8 cellular contexts compared by ENCODE assay signal in genomic region chr9:113056191-113057106, GRCh38. TPM values are rescaled to one million over a fixed set of nuclear protein-coding genes. Genes with fewer than 3 reads are reported as not detected.
DNase-seq lines count a peak whose midpoint lies in the region; ATAC-seq and TF ChIP-seq lines count a peak whose summit lies in the region.

TSS of gene ZFP37 (minus strand) at chr9:113056724. CDS start at chr9:113056688, 36 bp downstream.

- 3% methylated on average over 48 of the region's 62 CpGs for WGBS in mammary epithelial cell (ENCODE audit: low coverage, missing lambda C conversion rate)

- intact Hi-C loops in mammary epithelial cell (cut with micrococcal nuclease) (no loop called here), gastrocnemius medialis (cut with DNase I; ENCODE audit: low total_unique reads) (loop anchor here (10.0 kb wide), 5 partner anchors 98 to 342 kb away; partner anchors contain the start of genes BSPRY, CDC26, FKBP15 and INIP)

- H3K27ac ChIP-seq in HEK293 (ENCODE audit: extremely low read depth, low read depth, low read length) (no peak within 1 kb of the TSS; the same call in 1 of the 2 replicates), VCaP (peak within 1 kb of the TSS; percentile 72), mammary epithelial cell (ENCODE audit: insufficient read depth, low read depth, low read length) (no peak within 1 kb of the TSS), iPS-18a (ENCODE audit: low read length) (no peak within 1 kb of the TSS), gastrocnemius medialis (peak within 1 kb of the TSS; percentile 68 to 76 (median 73))

- BruUV-seq in mammary epithelial cell (replicated peaks; lab: Mats Ljungman, UMichigan) = TSS peak; percentile 77

- H3K4me3 ChIP-seq in HEK293 (ENCODE audit: low read depth, low read length) (peak within 1 kb of the TSS; percentile 81), mammary epithelial cell (replicated peaks in 1 of 3; ENCODE audit: insufficient read depth in 1 of 3, low read depth in 2 of 3, low read length in 3 of 3) (peak within 1 kb of the TSS; percentile 61 to 85 (median 76)), iPS-18a (ENCODE audit: low read length) (peak within 1 kb of the TSS; percentile 91), gastrocnemius medialis (peak within 1 kb of the TSS; percentile 84 to 89 (median 86))

- TF ChIP-seq POLR2A in gastrocnemius medialis (IDR thresholded peaks at IDR 0.05) = peak; percentile 15 to 16

- H3K9ac ChIP-seq in mammary epithelial cell (ENCODE audit: insufficient read depth, low read length) (no peak within 1 kb of the TSS), iPS-18a (ENCODE audit: low read length) (peak within 1 kb of the TSS; percentile 86)

- H4K20me1 ChIP-seq in mammary epithelial cell (ENCODE audit: insufficient read depth, low read length) = no peaks in the 10 kb centered on the region

- POLR2A ChIA-PET in HEK293 (lab: Yijun Ruan, JAX) = interaction anchor here (0.6 kb wide), 1 partner anchor 165 kb away, joined by 4 read pairs; the partner anchor contains the start of genes FKBP15 and SLC31A1

- H3K27me3 ChIP-seq in mammary epithelial cell (ENCODE audit: insufficient read depth, low read length) = peaks cover 5% of the 10 kb centered on the region
- peaks cover 40% of the 10 kb centered on the region for H3K27me3 ChIP-seq in iPS-18a (ENCODE audit: control insufficient read depth, insufficient read depth, low read length)
- peaks cover 5 to 32% (median 17%) of the 10 kb centered on the region in 3 donors for H3K27me3 ChIP-seq in gastrocnemius medialis

- H3K36me3 ChIP-seq in HEK293 (ENCODE audit: control insufficient read depth in 2 of 2, insufficient read depth in 1 of 2, low read length in 2 of 2) = peaks cover 0 to 6% of the 10 kb centered on the region in 2 experiments; a peak in 1 of 3 replicates
- no peaks in the 10 kb centered on the region for H3K36me3 ChIP-seq in mammary epithelial cell (ENCODE audit: insufficient read depth, low read length)
- no peaks in the 10 kb centered on the region for H3K36me3 ChIP-seq in iPS-18a (ENCODE audit: control insufficient read depth, low read depth, low read length)
- peaks cover 0 to 4% of the 10 kb centered on the region in 2 donors for H3K36me3 ChIP-seq in gastrocnemius medialis

- TF ChIP-seq CTCF in HEK293 (tag by site-specific recombination; IDR thresholded peaks at IDR 0.05) (no peak), VCaP (conservative IDR thresholded peaks at IDR 0.05) (no peak), mammary epithelial cell (conservative IDR thresholded peaks at IDR 0.05 in 1 of 2, IDR thresholded peaks at IDR 0.05 in 1 of 2; ENCODE audit: extremely low read depth in 1 of 2, insufficient read depth in 1 of 2, low read depth in 1 of 2, low read length in 2 of 2) (no peak), gastrocnemius medialis (IDR thresholded peaks at IDR 0.05 in 4 of 5, conservative IDR thresholded peaks at IDR 0.05 in 1 of 5) (no peak)

- ATAC-seq in gastrocnemius medialis = peak; percentile 97 to 99

- H3K9me3 ChIP-seq in HEK293 (ENCODE audit: control insufficient read depth, insufficient read depth, low read depth, low read length) = peaks cover 1% of the 10 kb centered on the region
- peaks cover 11% of the 10 kb centered on the region for H3K9me3 ChIP-seq in mammary epithelial cell (replicated peaks; ENCODE audit: insufficient read depth, low read length)
- peaks cover 18% of the 10 kb centered on the region for H3K9me3 ChIP-seq in iPS-18a (ENCODE audit: control insufficient read depth, low read depth, low read length)
- H3K9me3 ChIP-seq in gastrocnemius medialis = peaks cover 0 to 18% (median 0%) of the 10 kb centered on the region in 3 donors

- H3K4me1 ChIP-seq in HEK293 (ENCODE audit: control insufficient read depth, insufficient read depth, low read length) = no peaks in the 10 kb centered on the region
- no peaks in the 10 kb centered on the region for H3K4me1 ChIP-seq in mammary epithelial cell (ENCODE audit: insufficient read depth, low read length)
- H3K4me1 ChIP-seq in iPS-18a (ENCODE audit: control insufficient read depth, low read depth, low read length) = no peaks in the 10 kb centered on the region
- H3K4me1 ChIP-seq in gastrocnemius medialis = peaks cover 5 to 9% of the 10 kb centered on the region in 2 donors

- in situ Hi-C loops in mammary epithelial cell (cut with MboI; ENCODE audit: low sequenced_read_pairs in 2 of 2) (no loop called here), gastrocnemius medialis (cut with MboI; ENCODE audit: low sequenced_read_pairs in 4 of 4) (no loop called here)

- dilution Hi-C loops in mammary epithelial cell (cut with HindIII; ENCODE audit: low sequenced_read_pairs) = no loop called here

- CTCF ChIA-PET in HEK293 (lab: Yijun Ruan, JAX) (interaction anchor here (0.5 to 0.7 kb wide), 2 partner anchors 9 to 134 kb away, joined by 3 read pairs; no protein-coding TSS in a partner anchor), mammary epithelial cell (lab: Charles Lee; ENCODE audit: low non-redundant PET) (no interaction called here)

- H3K4me2 ChIP-seq in mammary epithelial cell (ENCODE audit: insufficient read depth, low read depth, low read length) = peak within 1 kb of the TSS; percentile 73

- peaks cover 2% of the 10 kb centered on the region for H3K79me2 ChIP-seq in mammary epithelial cell (ENCODE audit: insufficient read depth, low read length)

- H2AFZ ChIP-seq in mammary epithelial cell (ENCODE audit: low read depth, low read length) = peak within 1 kb of the TSS; percentile 100

- DNase-seq in EH (ENCODE audit: low read depth) (peak; percentile 94), NCI-H1436 (lab: John Stamatoyannopoulos, UW) (peak; percentile 93), mammary epithelial cell (peak; percentile 90), gastrocnemius medialis (peak; percentile 84 to 86), NOMO-1 (lab: John Stamatoyannopoulos, UW; ENCODE audit: unreplicated experiment in 2 of 2) (no peak)

TF ChIP-seq in HEK293, 187 proteins besides CTCF, POLR2A, EP300 and RAD21 (continues in another document):
- TF ChIP-seq ZNF473 (tag by site-specific recombination; IDR thresholded peaks at IDR 0.05) = no peak
- no peak for TF ChIP-seq ZNF416 (tag by site-specific recombination; IDR thresholded peaks at IDR 0.05)
- no peak for TF ChIP-seq ZNF785 (tag by site-specific recombination; IDR thresholded peaks at IDR 0.05)
- no peak for TF ChIP-seq ZNF404 (tag by site-specific recombination; IDR thresholded peaks at IDR 0.05)
- no peak for TF ChIP-seq ZNF280C (tag by site-specific recombination; IDR thresholded peaks at IDR 0.05)
- TF ChIP-seq IKZF3 (tag by site-specific recombination; IDR thresholded peaks at IDR 0.05) = no peak
- TF ChIP-seq ZNF76 (tag by site-specific recombination; IDR thresholded peaks at IDR 0.05; ENCODE audit: borderline replicate concordance, low read depth) = peak; percentile 89
- no peak for TF ChIP-seq ZNF133 (tag by site-specific recombination; IDR thresholded peaks at IDR 0.05)
- TF ChIP-seq ZNF561 (tag by site-specific recombination; IDR thresholded peaks at IDR 0.05; ENCODE audit: borderline replicate concordance) = no peak
- TF ChIP-seq ZBTB1 (tag by site-specific recombination; IDR thresholded peaks at IDR 0.05) = no peak
- 0 out of 2 replicates have a peak, but pooled peaks have one; percentile 45 for TF ChIP-seq ZNF324 (tag by site-specific recombination; IDR thresholded peaks at IDR 0.05)
- no peak for TF ChIP-seq ZNF530 (tag by site-specific recombination; IDR thresholded peaks at IDR 0.05; ENCODE audit: low read depth)
- no peak for TF ChIP-seq ZNF23 (tag by site-specific recombination; IDR thresholded peaks at IDR 0.05; ENCODE audit: borderline replicate concordance)
- TF ChIP-seq BCL6B (tag by site-specific recombination; IDR thresholded peaks at IDR 0.05) = no peak

RNA-seq across cellular contexts. Expression of gene ZFP37, which starts in this region (rescaled TPM):
- total RNA-seq in mammary epithelial cell (1 to 10 TPM; 1.8 to 2.1 TPM), gastrocnemius medialis (1 to 10 TPM in 3 of 4 donors, under 1 TPM in 1; 0.49 to 2.6 (median 1.7) TPM)
- 0.43 TPM for polyA plus RNA-seq in mammary epithelial cell
- 0.31 TPM for polyA minus RNA-seq in mammary epithelial cell

Comparison
In these comparisons a context has a peak if more than half of its experiments do, and no peak if none do; other contexts are left out.
1. DNase-seq: peak in EH (single experiment), NCI-H1436 (single experiment), mammary epithelial cell (single experiment) and gastrocnemius medialis (2 of 2); none in NOMO-1 (0 of 2).
2. H3K27ac ChIP-seq: peak in VCaP (single experiment) and gastrocnemius medialis (4 of 4); none in HEK293 (single experiment), mammary epithelial cell (single experiment) and iPS-18a (single experiment).
3. Peak in every context shown above with its lines, with median percentiles within 50 percentile points of each other: H3K4me3 ChIP-seq.